24 cellular contexts compared by ENCODE assay signal in genomic region chr2:213248637-213249036, GRCh38. TPM values are rescaled to one million over a fixed set of nuclear protein-coding genes. Genes with fewer than 3 reads are reported as not detected.
DNase-seq lines count a peak whose midpoint lies in the region; ATAC-seq, FAIRE-seq and TF ChIP-seq lines count a peak whose summit lies in the region.
"Had no signal": no experiment of that assay in that cellular context is flagged by ENCODE, and none has a peak within 500 bp of the region (broad histone marks: within the 10 kb centered on the region; RNA-seq: fewer than 3 reads in every experiment).

No MANE protein-coding gene starts in this region.

- H3K27me3 ChIP-seq in bronchial epithelial cell (ENCODE audit: control insufficient read depth, insufficient read depth, low read length) (no peaks in the 10 kb centered on the region), right lobe of liver (no peaks in the 10 kb centered on the region), colonic mucosa (no peaks in the 10 kb centered on the region), MM.1S (replicated peaks; ENCODE audit: insufficient read depth, low read length) (no peaks in the 10 kb centered on the region)

- H3K9ac ChIP-seq in colonic mucosa (ENCODE audit: low read depth in 2 of 2, low read length in 2 of 2), result no peak overlapping the region
- H3K9ac ChIP-seq in MM.1S (ENCODE audit: low read length), result no peak overlapping the region

- H3K4me2 ChIP-seq in MM.1S (ENCODE audit: low read depth, low read length), result no peak overlapping the region
- H3K4me2 ChIP-seq: PC-9 had no signal

- H3K4me3 ChIP-seq in bronchial epithelial cell (ENCODE audit: low read depth, low read length), result no peak overlapping the region
- H3K4me3 ChIP-seq in right lobe of liver, result no peak overlapping the region
- no peak overlapping the region for H3K4me3 ChIP-seq in colonic mucosa
- no peak overlapping the region for H3K4me3 ChIP-seq in MM.1S (ENCODE audit: low read length)
- H3K4me3 ChIP-seq: heart right ventricle, PC-9 had no signal

- 55% methylated on average over 4 of the region's 4 CpGs for WGBS in right lobe of liver (ENCODE audit: insufficient coverage, low coverage, low lambda C conversion rate, missing lambda C conversion rate)

- no peaks in the 10 kb centered on the region for H3K79me2 ChIP-seq in MM.1S (ENCODE audit: low read length)

- DNase-seq in HPDE6-E6E7 (ENCODE audit: extremely low spot score), result peak; percentile 32
- DNase-seq in bronchial epithelial cell (ENCODE audit: low read depth), result peak; percentile 89
- DNase-seq in right lobe of liver, result no peak
- DNase-seq in activated CD8-positive, alpha-beta memory T cell treated with anti-CD3 and anti-CD28 coated beads, Interleukin-2, amount 50 U/mL, for 48 hours, result no peak
- DNase-seq in HTR-8/SVneo (ENCODE audit: insufficient read length, low spot score), result no peak
- no peak for DNase-seq in colonic mucosa
- DNase-seq in MM.1S, result no peak
- DNase-seq: activated naive CD4-positive, alpha-beta T cell treated with anti-CD3 and anti-CD28 coated beads, Interleukin-2, amount 50 U/mL, for 16 hours; aorta; caudate nucleus; CD4-positive, alpha-beta memory T cell; foreskin fibroblast; heart right ventricle; KBM-7; left colon; MV-4-11; natural killer cell; NCI-H146; PC-9; SHP77 treated with DMSO at 0.1 percent for 48 hours; substantia nigra; T-helper 9 cell had no signal

- H3K27ac ChIP-seq in right lobe of liver (no peak overlapping the region), colonic mucosa (no peak overlapping the region), MM.1S (ENCODE audit: low read length) (no peak overlapping the region)
- H3K27ac ChIP-seq: heart right ventricle, PC-9 had no signal

- no peaks in the 10 kb centered on the region for H4K20me1 ChIP-seq in MM.1S (ENCODE audit: insufficient read depth, low read length)

- H2AFZ ChIP-seq in MM.1S (ENCODE audit: low read length), result no peak overlapping the region
- H2AFZ ChIP-seq: PC-9 had no signal

- H3F3A ChIP-seq in MM.1S (ENCODE audit: insufficient read depth, low read length), result peaks cover 5% of the 10 kb centered on the region

- ATAC-seq in right lobe of liver, result peak; percentile 46 to 76 (median 60)
- ATAC-seq: HCT116, heart right ventricle, left colon, natural killer cell had no signal

- FAIRE-seq in bronchial epithelial cell (lab: Jason Lieb, UNC), result peak; percentile 85
- FAIRE-seq in HTR-8/SVneo (lab: Jason Lieb, UNC), result no peak
- FAIRE-seq: G401.6 had no signal

- TF ChIP-seq POLR2A in right lobe of liver (IDR thresholded peaks at IDR 0.05), result no peak

- intact Hi-C loops in right lobe of liver (cut with DNase I) (no loop called here), colonic mucosa (cut with DNase I) (no loop called here)

- H3K4me1 ChIP-seq in right lobe of liver (no peaks in the 10 kb centered on the region), colonic mucosa (no peaks in the 10 kb centered on the region), MM.1S (ENCODE audit: low read length) (peaks cover 8% of the 10 kb centered on the region)
- H3K4me1 ChIP-seq: heart right ventricle had no signal

- H3K9me3 ChIP-seq in right lobe of liver, result no peaks in the 10 kb centered on the region
- H3K9me3 ChIP-seq in colonic mucosa, result no peaks in the 10 kb centered on the region
- H3K9me3 ChIP-seq in MM.1S (replicated peaks; ENCODE audit: insufficient read depth, low read length), result no peaks in the 10 kb centered on the region
- H3K9me3 ChIP-seq: heart right ventricle had no signal

- no peaks in the 10 kb centered on the region for H3K36me3 ChIP-seq in bronchial epithelial cell (ENCODE audit: control insufficient read depth, insufficient read depth, low read length)
- H3K36me3 ChIP-seq in right lobe of liver, result no peaks in the 10 kb centered on the region
- H3K36me3 ChIP-seq in colonic mucosa, result no peaks in the 10 kb centered on the region
- H3K36me3 ChIP-seq in MM.1S (replicated peaks; ENCODE audit: insufficient read depth, low read length), result no peaks in the 10 kb centered on the region
- H3K36me3 ChIP-seq: heart right ventricle had no signal

- TF ChIP-seq CTCF in bronchial epithelial cell (IDR thresholded peaks at IDR 0.05; ENCODE audit: insufficient read depth, low read length, severe bottlenecking) (no peak), right lobe of liver (IDR thresholded peaks at IDR 0.05) (no peak), colonic mucosa (IDR thresholded peaks at IDR 0.05) (no peak), MM.1S (IDR thresholded peaks at IDR 0.05; ENCODE audit: low read length) (no peak)

- no peaks in the 10 kb centered on the region for H3K9me2 ChIP-seq in MM.1S (replicated peaks; ENCODE audit: insufficient read depth, low read length)

RNA-seq across cellular contexts. Expression of gene SPAG16, which starts 35.6 kb away (rescaled TPM):
- total RNA-seq in bronchial epithelial cell, result 10.8 and 26.6 TPM in 2 replicates
- total RNA-seq in right lobe of liver, result 10 to 100 TPM in 1 of 6 experiments, 1 to 10 TPM in 5; 7.2 to 15.3 (median 9.0) TPM
- total RNA-seq in colonic mucosa, result 10 to 100 TPM; 18.6 to 25.5 TPM

Comparison
In these comparisons a context has a peak if more than half of its experiments do, and no peak if none do; other contexts are left out.
1. DNase-seq: peak in HPDE6-E6E7 (single experiment) and bronchial epithelial cell (single experiment); none in right lobe of liver (0 of 3), activated CD8-positive, alpha-beta memory T cell treated with anti-CD3 and anti-CD28 coated beads, Interleukin-2, amount 50 U/mL, for 48 hours (single experiment), HTR-8/SVneo (single experiment), colonic mucosa (single experiment) and MM.1S (single experiment).